31 cellular contexts compared by ENCODE assay signal in the genomic region with DNA sequence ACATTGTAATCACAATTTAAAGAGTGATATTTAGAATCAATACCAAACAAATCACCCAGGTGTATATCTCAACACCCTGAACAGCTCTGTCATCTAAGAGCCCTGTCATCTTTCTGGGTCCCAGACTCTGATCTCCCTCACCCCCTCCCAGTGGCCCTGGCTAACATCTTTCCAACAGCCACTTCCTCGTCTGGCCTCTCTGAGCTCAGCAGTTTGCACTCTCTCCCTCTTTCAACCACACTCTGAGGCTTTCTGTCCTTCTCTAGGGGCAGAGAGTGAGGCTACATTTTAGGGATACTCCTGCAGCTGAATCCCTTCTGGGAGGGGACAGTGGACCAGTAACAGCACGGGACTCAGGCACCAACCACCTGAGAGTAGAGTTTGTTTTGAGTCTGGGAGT. TPM values are rescaled to one million over a fixed set of nuclear protein-coding genes. Genes with fewer than 3 reads are reported as not detected.
A peak's percentile ranks its signal among the peaks of the same experiment; 100 is the strongest.
DNase-seq lines count a peak whose midpoint lies in the region; ATAC-seq, FAIRE-seq and TF ChIP-seq lines count a peak whose summit lies in the region.
"Had no signal": no experiment of that assay in that cellular context is flagged by ENCODE, and none has a peak within 500 bp of the region (broad histone marks: within the 10 kb centered on the region; RNA-seq: fewer than 3 reads in every experiment).

No MANE protein-coding gene starts in this region.

- H3K4me1 ChIP-seq in Loucy (ENCODE audit: insufficient read depth, low read length, poor library complexity, severe bottlenecking), result peaks cover 14% of the 10 kb centered on the region
- H3K4me1 ChIP-seq in keratinocyte (ENCODE audit: control insufficient read depth, extremely low read depth, insufficient read depth, low read length), result peaks cover 6% of the 10 kb centered on the region
- no peaks in the 10 kb centered on the region for H3K4me1 ChIP-seq in smooth muscle cell (ENCODE audit: low read depth)
- H3K4me1 ChIP-seq: breast epithelium, HAP-1, stomach had no signal

- H3K79me2 ChIP-seq in Loucy (ENCODE audit: insufficient read depth, low read length) (no peaks in the 10 kb centered on the region), keratinocyte (ENCODE audit: control insufficient read depth, insufficient read depth, low read length) (no peaks in the 10 kb centered on the region), smooth muscle cell (ENCODE audit: low read depth) (no peaks in the 10 kb centered on the region)

- H3F3A ChIP-seq in Loucy (ENCODE audit: low read depth) (no peaks in the 10 kb centered on the region), smooth muscle cell (ENCODE audit: low read depth) (no peaks in the 10 kb centered on the region)

- no peak for FAIRE-seq in keratinocyte (lab: Jason Lieb, UNC)
- FAIRE-seq: frontal cortex, G401.6 had no signal

- no peak overlapping the region for H3K4me2 ChIP-seq in Loucy (ENCODE audit: low read depth, low read length, poor library complexity, severe bottlenecking)
- no peak overlapping the region for H3K4me2 ChIP-seq in keratinocyte (ENCODE audit: control insufficient read depth, extremely low read depth, insufficient read depth, low read depth, low read length)
- H3K4me2 ChIP-seq in smooth muscle cell, result no peak overlapping the region

- H3K4me3 ChIP-seq in Loucy (ENCODE audit: low read length, poor library complexity, severe bottlenecking) (no peak overlapping the region), keratinocyte (ENCODE audit: control insufficient read depth in 2 of 3, extremely low read depth in 1 of 3, insufficient read depth in 2 of 3, low read depth in 1 of 3, low read length in 3 of 3) (no peak overlapping the region), smooth muscle cell (no peak overlapping the region)
- H3K4me3 ChIP-seq: breast epithelium, HAP-1, stomach had no signal

- no peaks in the 10 kb centered on the region for H3K36me3 Mint-ChIP-seq in activated T-helper 17 cell treated with anti-CD3 and anti-CD28 coated beads, Interleukin-2, amount 50 U/mL, for 72 hours (ENCODE audit: low read depth)
- H3K36me3 Mint-ChIP-seq: activated naive CD8-positive, alpha-beta T cell treated with anti-CD3 and anti-CD28 coated beads for 36 hours had no signal

- CTCF ChIA-PET in RWPE1 (lab: Yijun Ruan, JAX), result no interaction called here

- dilution Hi-C loops in keratinocyte (cut with MboI; ENCODE audit: extremely low pct_ligation_motif_present, low sequenced_read_pairs), result no loop called here

- DNase-seq in RWPE1 (ENCODE audit: low spot score) (no peak), keratinocyte (ENCODE audit: low read depth, low spot score) (no peak), smooth muscle cell (lab: John Stamatoyannopoulos, UW; ENCODE audit: unreplicated experiment) (no peak), NCI-H2196 treated with DMSO at 0.1 percent for 48 hours (lab: John Stamatoyannopoulos, UW; ENCODE audit: unreplicated experiment) (no peak)
- DNase-seq: activated CD4-positive, alpha-beta T cell treated with anti-CD3 and anti-CD28 coated beads, Interleukin-2, amount 10 ng/mL, durations not matched to agents 24 days and 14 days; activated effector memory CD4-positive, alpha-beta T cell treated with Interleukin-2 at 50 U/mL for 16 hours; activated naive CD8-positive, alpha-beta T cell treated with anti-CD3 and anti-CD28 coated beads for 36 hours; anterior cingulate cortex; COR-L47; hippocampal formation; left cardiac atrium; NCI-H1105; NCI-H1930; NCI-H526 treated with DMSO at 0.1 percent for 48 hours; right cardiac atrium; SHP77; stimulated activated CD4-positive, alpha-beta T cell treated with anti-CD3 and anti-CD28 coated beads, Interleukin-12 subunit alpha, Interleukin-12 subunit beta, amount 100 ng/mL, for 4 hours; stimulated activated CD4-positive, alpha-beta T cell treated with anti-CD3 and anti-CD28 coated beads, Interleukin-2, amount 100 ng/mL, for 48 hours; stomach; T1000; WERI-Rb-1 had no signal

- no peak for ATAC-seq in HG02588 (IDR thresholded peaks at IDR 0.05; ENCODE audit: unreplicated experiment)
- no peak for ATAC-seq in activated T-helper 17 cell treated with anti-CD3 and anti-CD28 coated beads, Interleukin-2, amount 50 U/mL, for 72 hours (replicated peaks)
- ATAC-seq: left cardiac atrium, Panc1, right cardiac atrium had no signal

- H3K27ac Mint-ChIP-seq in activated T-helper 17 cell treated with anti-CD3 and anti-CD28 coated beads, Interleukin-2, amount 50 U/mL, for 72 hours, result no peak overlapping the region
- H3K27ac Mint-ChIP-seq: activated CD4-positive, alpha-beta T cell treated with anti-CD3 and anti-CD28 coated beads, Interleukin-2, amount 10 ng/mL, durations not matched to agents 24 days and 14 days; activated naive CD8-positive, alpha-beta T cell treated with anti-CD3 and anti-CD28 coated beads for 36 hours had no signal

- POLR2A ChIA-PET in RWPE1 (lab: Yijun Ruan, JAX; ENCODE audit: low non-redundant PET), result no interaction called here

- H3K27ac ChIP-seq in RWPE1 (peak overlapping the region; percentile 26), keratinocyte (ENCODE audit: control insufficient read depth, insufficient read depth, low read length) (no peak overlapping the region), smooth muscle cell (ENCODE audit: low read depth) (no peak overlapping the region)
- H3K27ac ChIP-seq: breast epithelium, C4-2B, stomach, WERI-Rb-1 had no signal

- H3K27me3 ChIP-seq in Loucy (ENCODE audit: insufficient read depth, low read length, poor library complexity, severe bottlenecking) (no peaks in the 10 kb centered on the region), keratinocyte (ENCODE audit: control insufficient read depth, extremely low read depth, insufficient read depth, low read length) (no peaks in the 10 kb centered on the region), smooth muscle cell (ENCODE audit: low read depth) (peaks cover 7% of the 10 kb centered on the region)
- H3K27me3 ChIP-seq: breast epithelium, stomach had no signal

- H3K36me3 ChIP-seq in Loucy (ENCODE audit: insufficient read depth, low read length) (no peaks in the 10 kb centered on the region), keratinocyte (ENCODE audit: control insufficient read depth in 2 of 2, extremely low read depth in 1 of 2, insufficient read depth in 2 of 2, low read length in 2 of 2) (no peaks in the 10 kb centered on the region), smooth muscle cell (ENCODE audit: low read depth) (no peaks in the 10 kb centered on the region)
- H3K36me3 ChIP-seq: breast epithelium, HAP-1, stomach, WERI-Rb-1 had no signal

- no peaks in the 10 kb centered on the region for H3K9me3 Mint-ChIP-seq in activated T-helper 17 cell treated with anti-CD3 and anti-CD28 coated beads, Interleukin-2, amount 50 U/mL, for 72 hours
- H3K9me3 Mint-ChIP-seq: activated CD4-positive, alpha-beta T cell treated with anti-CD3 and anti-CD28 coated beads, Interleukin-2, amount 10 ng/mL, durations not matched to agents 24 days and 14 days; activated naive CD8-positive, alpha-beta T cell treated with anti-CD3 and anti-CD28 coated beads for 36 hours had no signal

- H3K4me1 Mint-ChIP-seq in activated T-helper 17 cell treated with anti-CD3 and anti-CD28 coated beads, Interleukin-2, amount 50 U/mL, for 72 hours, result no peaks in the 10 kb centered on the region
- H3K4me1 Mint-ChIP-seq: activated CD4-positive, alpha-beta T cell treated with anti-CD3 and anti-CD28 coated beads, Interleukin-2, amount 10 ng/mL, durations not matched to agents 24 days and 14 days; activated naive CD8-positive, alpha-beta T cell treated with anti-CD3 and anti-CD28 coated beads for 36 hours had no signal

- H2AFZ ChIP-seq in Loucy (ENCODE audit: low read length) (peak overlapping the region; percentile 77), keratinocyte (ENCODE audit: control insufficient read depth, low read length) (peak overlapping the region; percentile 68), smooth muscle cell (ENCODE audit: low read depth) (peak overlapping the region; percentile 62)

- no peak overlapping the region for H3K4me3 Mint-ChIP-seq in activated T-helper 17 cell treated with anti-CD3 and anti-CD28 coated beads, Interleukin-2, amount 50 U/mL, for 72 hours
- H3K4me3 Mint-ChIP-seq: activated CD4-positive, alpha-beta T cell treated with anti-CD3 and anti-CD28 coated beads, Interleukin-2, amount 10 ng/mL, durations not matched to agents 24 days and 14 days; activated naive CD8-positive, alpha-beta T cell treated with anti-CD3 and anti-CD28 coated beads for 36 hours had no signal

- H4K20me1 ChIP-seq in Loucy (ENCODE audit: insufficient read depth, low read length, poor library complexity, severe bottlenecking), result no peaks in the 10 kb centered on the region
- no peaks in the 10 kb centered on the region for H4K20me1 ChIP-seq in keratinocyte (ENCODE audit: control insufficient read depth, extremely low read depth, insufficient read depth, low read length)
- no peaks in the 10 kb centered on the region for H4K20me1 ChIP-seq in smooth muscle cell (ENCODE audit: low read depth)

- no peaks in the 10 kb centered on the region for H3K9me3 ChIP-seq in Loucy (ENCODE audit: insufficient read depth, low read depth, low read length)
- H3K9me3 ChIP-seq in keratinocyte (ENCODE audit: control insufficient read depth, low read depth, low read length), result no peaks in the 10 kb centered on the region
- no peaks in the 10 kb centered on the region for H3K9me3 ChIP-seq in smooth muscle cell (replicated peaks; ENCODE audit: low read depth)
- H3K9me3 ChIP-seq: breast epithelium, HAP-1, stomach had no signal

- no peaks in the 10 kb centered on the region for H3K9me2 ChIP-seq in Loucy (replicated peaks; ENCODE audit: low read depth, low read length)

- TF ChIP-seq CTCF in Loucy (conservative IDR thresholded peaks at IDR 0.05; ENCODE audit: low read length) (no peak), RWPE1 (conservative IDR thresholded peaks at IDR 0.05; ENCODE audit: low read depth) (no peak), keratinocyte (optimal IDR thresholded peaks at IDR 0.05 in 1 of 3, IDR thresholded peaks at IDR 0.05 in 1 of 3, conservative IDR thresholded peaks at IDR 0.05 in 1 of 3; ENCODE audit: extremely low read depth in 1 of 3, insufficient read depth in 2 of 3, low read length in 3 of 3) (no peak), smooth muscle cell (IDR thresholded peaks at IDR 0.05; ENCODE audit: borderline replicate concordance, insufficient read depth, poor library complexity, severe bottlenecking) (no peak)

- H3K9me1 ChIP-seq in keratinocyte (ENCODE audit: control insufficient read depth, extremely low read depth, insufficient read depth, low read length), result no peaks in the 10 kb centered on the region

- WGBS in smooth muscle cell (ENCODE audit: low lambda C conversion rate), result 46% methylated on average over 2 of the region's 2 CpGs

- peak overlapping the region; percentile 22 for H3K9ac ChIP-seq in Loucy (ENCODE audit: low read depth, low read length, poor library complexity, severe bottlenecking)
- H3K9ac ChIP-seq in keratinocyte (ENCODE audit: control insufficient read depth, extremely low read depth, insufficient read depth, low read length), result no peak overlapping the region
- no peak overlapping the region for H3K9ac ChIP-seq in smooth muscle cell (ENCODE audit: low read depth)

- H3K27me3 Mint-ChIP-seq in activated T-helper 17 cell treated with anti-CD3 and anti-CD28 coated beads, Interleukin-2, amount 50 U/mL, for 72 hours, result peaks cover 3% of the 10 kb centered on the region
- H3K27me3 Mint-ChIP-seq: activated naive CD8-positive, alpha-beta T cell treated with anti-CD3 and anti-CD28 coated beads for 36 hours had no signal

RNA-seq across cellular contexts. Expression of a gene that starts 17.1 kb away (rescaled TPM):
- 0.12 to 0.23 TPM (median 0.12 TPM) in 3 replicates for polyA plus RNA-seq in keratinocyte
- not detected for polyA plus RNA-seq in keratinocyte (2011; ENCODE audit: low read depth)
- polyA plus RNA-seq in keratinocyte (2011; cell fraction: cytosol; rRNA removed), result 0.08 and 0.10 TPM in 2 replicates
- polyA plus RNA-seq in keratinocyte (2011; cell fraction: nucleus; rRNA removed), result 0.59 and 0.79 TPM in 2 replicates
- 0.18 and 0.76 TPM in 2 replicates for polyA plus RNA-seq in keratinocyte (2012; ENCODE audit: low replicate concordance)
- polyA minus RNA-seq in keratinocyte, result not detected in 3 replicates
- not detected for polyA minus RNA-seq in keratinocyte (2011; cell fraction: cytosol; rRNA and poly(A)+ RNA removed)
- polyA minus RNA-seq in keratinocyte (2011; cell fraction: nucleus; rRNA and poly(A)+ RNA removed), result 0.54 TPM in 1 of 2 replicates, not detected in the other
- total RNA-seq in smooth muscle cell, result 0.09 and 2.5 TPM in 2 replicates
- polyA plus RNA-seq in smooth muscle cell, result 0.83 and 1.5 TPM in 2 replicates
- under 1 TPM; 0.13 to 0.45 TPM for total RNA-seq in activated T-helper 17 cell treated with anti-CD3 and anti-CD28 coated beads, Interleukin-2, amount 50 U/mL, for 72 hours
- total RNA-seq: lung microvascular endothelial cell, stomach had no signal

RNA-seq across cellular contexts. Expression of a gene that starts 31.1 kb away (rescaled TPM):
- polyA plus RNA-seq in keratinocyte (50.0 to 62.5 TPM (median 56.2 TPM) in 3 replicates), smooth muscle cell (99.4 and 129 TPM in 2 replicates)
- 16.9 TPM for polyA plus RNA-seq in keratinocyte (2011; ENCODE audit: low read depth)
- 32.5 and 55.4 TPM in 2 replicates for polyA plus RNA-seq in keratinocyte (2011; cell fraction: cytosol; rRNA removed)
- polyA plus RNA-seq in keratinocyte (2011; cell fraction: nucleus; rRNA removed), result 55.2 and 60.9 TPM in 2 replicates
- 21.8 and 72.4 TPM in 2 replicates for polyA plus RNA-seq in keratinocyte (2012; ENCODE audit: low replicate concordance)
- 77.7 to 199 TPM (median 83.4 TPM) in 3 replicates for polyA minus RNA-seq in keratinocyte
- 80.6 TPM for polyA minus RNA-seq in keratinocyte (2011; cell fraction: cytosol; rRNA and poly(A)+ RNA removed)
- polyA minus RNA-seq in keratinocyte (2011; cell fraction: nucleus; rRNA and poly(A)+ RNA removed), result 36.9 and 47.0 TPM in 2 replicates
- 48.4 and 56.0 TPM in 2 replicates for total RNA-seq in smooth muscle cell
- 10 to 100 TPM; 62.7 to 95.6 TPM for total RNA-seq in activated T-helper 17 cell treated with anti-CD3 and anti-CD28 coated beads, Interleukin-2, amount 50 U/mL, for 72 hours

RNA-seq across cellular contexts. Expression of a gene that starts 34.9 kb away (rescaled TPM):
- polyA plus RNA-seq in keratinocyte, result 16.7 to 36.4 TPM (median 30.4 TPM) in 3 replicates
- polyA plus RNA-seq in keratinocyte (2011; ENCODE audit: low read depth), result 36.5 TPM
- polyA plus RNA-seq in keratinocyte (2011; cell fraction: cytosol; rRNA removed), result 16.6 and 19.4 TPM in 2 replicates
- polyA plus RNA-seq in keratinocyte (2011; cell fraction: nucleus; rRNA removed), result 54.0 and 67.1 TPM in 2 replicates
- polyA plus RNA-seq in keratinocyte (2012; ENCODE audit: low replicate concordance), result 29.8 and 40.8 TPM in 2 replicates
- 4.2 to 10.5 TPM (median 6.3 TPM) in 3 replicates for polyA minus RNA-seq in keratinocyte
- 15.3 TPM for polyA minus RNA-seq in keratinocyte (2011; cell fraction: cytosol; rRNA and poly(A)+ RNA removed)
- polyA minus RNA-seq in keratinocyte (2011; cell fraction: nucleus; rRNA and poly(A)+ RNA removed), result 8.0 and 19.0 TPM in 2 replicates
- total RNA-seq in smooth muscle cell, result 13.7 and 17.3 TPM in 2 replicates
- 23.2 and 27.1 TPM in 2 replicates for polyA plus RNA-seq in smooth muscle cell
- total RNA-seq in activated T-helper 17 cell treated with anti-CD3 and anti-CD28 coated beads, Interleukin-2, amount 50 U/mL, for 72 hours, result 10 to 100 TPM; 30.4 to 46.6 TPM
